15 cellular contexts compared by ENCODE assay signal in genomic region chr10:17357781-17358180, GRCh38.
A peak's percentile ranks its signal among the peaks of the same experiment; 100 is the strongest.
DNase-seq lines count a peak whose midpoint lies in the region; ATAC-seq, FAIRE-seq and TF ChIP-seq lines count a peak whose summit lies in the region.
"Had no signal": no experiment of that assay in that cellular context is flagged by ENCODE, and none has a peak within 500 bp of the region (broad histone marks: within the 10 kb centered on the region; RNA-seq: fewer than 3 reads in every experiment).

No MANE protein-coding gene starts in this region.

- H4K91ac ChIP-seq in trophoblast cell (ENCODE audit: low read depth, low read length): peak overlapping the region; percentile 66

- H3K4me1 ChIP-seq in HCT116 (ENCODE audit: control insufficient read depth in 1 of 2, insufficient read depth in 2 of 2, low read length in 2 of 2) (peaks cover 40 to 53% of the 10 kb centered on the region in 2 experiments), PC-3 (ENCODE audit: insufficient read depth, low read length) (peaks cover 38% of the 10 kb centered on the region), mammary epithelial cell (ENCODE audit: insufficient read depth, low read length) (peaks cover 18% of the 10 kb centered on the region), trophoblast cell (ENCODE audit: control insufficient read depth in 1 of 2, insufficient read depth in 2 of 2, low read length in 2 of 2) (peaks cover 2 to 3% of the 10 kb centered on the region in 2 experiments), kidney (ENCODE audit: control insufficient read depth in 1 of 2, insufficient read depth in 1 of 2, low read depth in 1 of 2, low read length in 2 of 2) (no peaks in the 10 kb centered on the region)
- H3K4me1 ChIP-seq: BLaER1 treated with 17β-estradiol and CSF1 and Interleukin-3, amounts not matched to agents 10 nM and 100 nM had no signal

- no peak for TF ChIP-seq RAD21 in HCT116 (IDR thresholded peaks at IDR 0.05; ENCODE audit: low read depth)

- H3K23ac ChIP-seq in trophoblast cell (ENCODE audit: low read length): no peak overlapping the region

- 0 out of 2 replicates have a peak overlapping the region, but pooled peaks have one; percentile 12 for H3K4me2 ChIP-seq in HCT116 (ENCODE audit: low read length)
- H3K4me2 ChIP-seq in PC-3 (ENCODE audit: low read length): peak overlapping the region; percentile 29; the same call in 1 of the 2 replicates
- H3K4me2 ChIP-seq in mammary epithelial cell (ENCODE audit: insufficient read depth, low read depth, low read length): no peak overlapping the region
- no peak overlapping the region for H3K4me2 ChIP-seq in trophoblast cell (ENCODE audit: low read length)
- H3K4me2 ChIP-seq: BLaER1 treated with 17β-estradiol and CSF1 and Interleukin-3, amounts not matched to agents 10 nM and 100 nM had no signal

- no peak overlapping the region for H3K4ac ChIP-seq in trophoblast cell (ENCODE audit: low read depth, low read length)

- H3K36me3 ChIP-seq in HCT116 (ENCODE audit: control insufficient read depth in 1 of 2, insufficient read depth in 2 of 2, low read length in 2 of 2) (no peaks in the 10 kb centered on the region), PC-3 (ENCODE audit: low read depth, low read length) (no peaks in the 10 kb centered on the region), mammary epithelial cell (ENCODE audit: insufficient read depth, low read length) (no peaks in the 10 kb centered on the region), trophoblast cell (ENCODE audit: control insufficient read depth in 1 of 2, insufficient read depth in 2 of 2, low read length in 2 of 2) (no peaks in the 10 kb centered on the region), kidney (ENCODE audit: control insufficient read depth in 1 of 2, insufficient read depth in 2 of 2, low read length in 2 of 2) (no peaks in the 10 kb centered on the region)
- H3K36me3 ChIP-seq: BLaER1 treated with 17β-estradiol and CSF1 and Interleukin-3, amounts not matched to agents 10 nM and 100 nM had no signal

- H3K4me3 ChIP-seq in HCT116 (replicated peaks in 1 of 2; ENCODE audit: low read depth in 1 of 2, low read length in 2 of 2) (no peak overlapping the region), PC-3 (ENCODE audit: low read length) (no peak overlapping the region), mammary epithelial cell (replicated peaks in 1 of 3; ENCODE audit: insufficient read depth in 1 of 3, low read depth in 2 of 3, low read length in 3 of 3) (no peak overlapping the region), trophoblast cell (ENCODE audit: low read depth, low read length) (no peak overlapping the region), kidney (ENCODE audit: low read length in 2 of 2) (no peak overlapping the region)
- H3K4me3 ChIP-seq: BLaER1 treated with 17β-estradiol and CSF1 and Interleukin-3, amounts not matched to agents 10 nM and 100 nM; GM12878 had no signal

- CTCF ChIA-PET in HCT116 (lab: Charles Lee) (no interaction called here), PC-3 (lab: Charles Lee) (no interaction called here), mammary epithelial cell (lab: Charles Lee; ENCODE audit: low non-redundant PET) (no interaction called here)

- H2AK5ac ChIP-seq in trophoblast cell (ENCODE audit: low read length): no peak overlapping the region

- FAIRE-seq in kidney (lab: Jason Lieb, UNC): no peak
- FAIRE-seq: GM12878, GM18507, HTR-8/SVneo had no signal

- DNase-seq in HCT116 (ENCODE audit: low read depth, low spot score) (no peak), PC-3 (no peak), mammary epithelial cell (no peak), trophoblast cell (no peak), iPS-NIHi7 (ENCODE audit: extremely low spot score) (no peak), DMS79 (lab: John Stamatoyannopoulos, UW) (no peak), kidney (no peak)
- DNase-seq: ACHN; CD4-positive, CD25-positive, alpha-beta regulatory T cell; DMS 273 treated with DMSO at 0.1 percent for 48 hours; HCEC 1CT had no signal

- no peak for ATAC-seq in HCT116
- no peak for ATAC-seq in PC-3
- ATAC-seq: GM12878 had no signal

- RAD21 ChIA-PET in HCT116 (lab: Charles Lee; ENCODE audit: low non-redundant PET in 1 of 2, low total read pairs in 2 of 2, uncharacterized antibody in 2 of 2, unreplicated experiment in 2 of 2): no interaction called here

- in situ Hi-C loops in mammary epithelial cell (cut with MboI; ENCODE audit: low sequenced_read_pairs in 2 of 2): no loop called here

- BruUV-seq in HCT116 (replicated peaks; lab: Mats Ljungman, UMichigan): no TSS peak
- BruUV-seq in PC-3 (replicated peaks; lab: Mats Ljungman, UMichigan): no TSS peak
- BruUV-seq in mammary epithelial cell (replicated peaks; lab: Mats Ljungman, UMichigan): no TSS peak

- no peak for TF ChIP-seq POLR2A in HCT116 (IDR thresholded peaks at IDR 0.05; ENCODE audit: borderline replicate concordance, extremely low read depth, insufficient read depth, insufficient read length)

- H3K9ac ChIP-seq in HCT116 (ENCODE audit: low read length): no peak overlapping the region
- H3K9ac ChIP-seq in PC-3 (ENCODE audit: low read length): no peak overlapping the region
- H3K9ac ChIP-seq in mammary epithelial cell (ENCODE audit: insufficient read depth, low read length): no peak overlapping the region
- H3K9ac ChIP-seq in trophoblast cell (ENCODE audit: low read length): no peak overlapping the region
- H3K9ac ChIP-seq in kidney (ENCODE audit: low read length in 2 of 2): no peak overlapping the region
- H3K9ac ChIP-seq: BLaER1 treated with 17β-estradiol and CSF1 and Interleukin-3, amounts not matched to agents 10 nM and 100 nM had no signal

- dilution Hi-C loops in mammary epithelial cell (cut with HindIII; ENCODE audit: low sequenced_read_pairs): no loop called here

- no peak overlapping the region for H4K8ac ChIP-seq in trophoblast cell (ENCODE audit: low read depth, low read length)

- H3K9me2 ChIP-seq in HCT116 (ENCODE audit: insufficient read depth) (no peaks in the 10 kb centered on the region), PC-3 (replicated peaks; ENCODE audit: low read length) (no peaks in the 10 kb centered on the region)

- H3K79me2 ChIP-seq in HCT116 (ENCODE audit: insufficient read depth, low read length) (no peaks in the 10 kb centered on the region), PC-3 (ENCODE audit: low read length) (no peaks in the 10 kb centered on the region), mammary epithelial cell (ENCODE audit: insufficient read depth, low read length) (no peaks in the 10 kb centered on the region), trophoblast cell (ENCODE audit: control insufficient read depth, insufficient read depth, low read length, poor library complexity) (no peaks in the 10 kb centered on the region)

- no peak for TF ChIP-seq CTCF in HCT116 (IDR thresholded peaks at IDR 0.05 in 2 of 3, conservative IDR thresholded peaks at IDR 0.05 in 1 of 3; ENCODE audit: borderline replicate concordance in 1 of 3, insufficient read depth in 1 of 3, low read depth in 2 of 3, low read length in 2 of 3)
- no peak for TF ChIP-seq CTCF in PC-3 (conservative IDR thresholded peaks at IDR 0.05; ENCODE audit: low read depth, low read length)
- TF ChIP-seq CTCF in mammary epithelial cell (conservative IDR thresholded peaks at IDR 0.05 in 1 of 2, IDR thresholded peaks at IDR 0.05 in 1 of 2; ENCODE audit: extremely low read depth in 1 of 2, insufficient read depth in 1 of 2, low read depth in 1 of 2, low read length in 2 of 2): no peak
- TF ChIP-seq CTCF in kidney (IDR thresholded peaks at IDR 0.05; ENCODE audit: borderline replicate concordance, extremely low read depth, insufficient read depth): no peak

- peak overlapping the region; percentile 75 for H2BK120ac ChIP-seq in trophoblast cell (ENCODE audit: insufficient read depth, low read length, poor library complexity)

- H3K14ac ChIP-seq in trophoblast cell (ENCODE audit: low read length): peak overlapping the region; percentile 57

- H2BK5ac ChIP-seq in trophoblast cell (ENCODE audit: low read depth, low read length, poor library complexity): no peak overlapping the region

- POLR2A ChIA-PET in HCT116 (lab: Charles Lee) (interaction anchor here (1.0 kb wide), 1 partner anchor 9 kb away, joined by 3 read pairs; no protein-coding TSS in a partner anchor), PC-3 (lab: Charles Lee; ENCODE audit: unreplicated experiment) (no interaction called here)

- peak overlapping the region; percentile 54 for H2BK12ac ChIP-seq in trophoblast cell (ENCODE audit: low read length)

- H4K12ac ChIP-seq in trophoblast cell (ENCODE audit: low read depth, low read length): no peak overlapping the region

- intact Hi-C loops in HCT116 (cut with micrococcal nuclease) (no loop called here), PC-3 (cut with micrococcal nuclease) (loop anchor here (10.0 kb wide), 1 partner anchor 67 kb away; no protein-coding TSS in a partner anchor), mammary epithelial cell (cut with micrococcal nuclease) (loop anchor here (10.0 kb wide), 1 partner anchor 153 kb away; the partner anchor contains the start of gene TRDMT1), kidney (cut with DNase I) (no loop called here)

- WGBS in mammary epithelial cell (ENCODE audit: low coverage, missing lambda C conversion rate): 63% methylated on average over 2 of the region's 2 CpGs
- no CpG with 5 or more reads among the region's 2 CpGs for WGBS in trophoblast cell (ENCODE audit: extremely low coverage, insufficient coverage, insufficient read length)

- H3K9me3 ChIP-seq in HCT116 (ENCODE audit: control insufficient read depth in 1 of 2, insufficient read depth in 1 of 2, low read depth in 1 of 2, low read length in 2 of 2) (no peaks in the 10 kb centered on the region), PC-3 (ENCODE audit: low read length) (no peaks in the 10 kb centered on the region), mammary epithelial cell (replicated peaks; ENCODE audit: insufficient read depth, low read length) (no peaks in the 10 kb centered on the region), trophoblast cell (ENCODE audit: insufficient read depth, low read depth, low read length) (no peaks in the 10 kb centered on the region), kidney (ENCODE audit: control insufficient read depth in 1 of 2, low read length in 2 of 2) (no peaks in the 10 kb centered on the region)
- H3K9me3 ChIP-seq: BLaER1 treated with 17β-estradiol and CSF1 and Interleukin-3, amounts not matched to agents 10 nM and 100 nM had no signal

- H3K27ac ChIP-seq in HCT116 (ENCODE audit: low read depth, low read length) (no peak overlapping the region), PC-3 (ENCODE audit: low read length) (no peak overlapping the region), mammary epithelial cell (ENCODE audit: insufficient read depth, low read depth, low read length) (no peak overlapping the region), trophoblast cell (ENCODE audit: low read depth, low read length) (peak overlapping the region; percentile 55), kidney (ENCODE audit: low read depth in 2 of 2, low read length in 2 of 2) (no peak overlapping the region)
- H3K27ac ChIP-seq: BLaER1 treated with 17β-estradiol and CSF1 and Interleukin-3, amounts not matched to agents 10 nM and 100 nM had no signal

- H3K18ac ChIP-seq in trophoblast cell (ENCODE audit: low read length): no peak overlapping the region

- H3K27me3 ChIP-seq in HCT116 (ENCODE audit: insufficient read depth, low read length) (no peaks in the 10 kb centered on the region), PC-3 (ENCODE audit: low read length) (no peaks in the 10 kb centered on the region), mammary epithelial cell (ENCODE audit: insufficient read depth, low read length) (no peaks in the 10 kb centered on the region), trophoblast cell (ENCODE audit: insufficient read depth, low read length) (no peaks in the 10 kb centered on the region)
- H3K27me3 ChIP-seq: BLaER1 treated with 17β-estradiol and CSF1 and Interleukin-3, amounts not matched to agents 10 nM and 100 nM had no signal

- H3F3A ChIP-seq in PC-3 (ENCODE audit: low read length, unreplicated experiment): no peaks in the 10 kb centered on the region

- H2AFZ ChIP-seq in HCT116 (ENCODE audit: low read depth, low read length, poor library complexity, severe bottlenecking) (no peak overlapping the region), PC-3 (ENCODE audit: low read length) (no peak overlapping the region), mammary epithelial cell (ENCODE audit: low read depth, low read length) (peak overlapping the region; percentile 57), trophoblast cell (ENCODE audit: insufficient read depth, low read length, poor library complexity) (no peak overlapping the region)

- H4K20me1 ChIP-seq in HCT116 (ENCODE audit: insufficient read depth) (no peaks in the 10 kb centered on the region), PC-3 (ENCODE audit: low read length) (no peaks in the 10 kb centered on the region), mammary epithelial cell (ENCODE audit: insufficient read depth, low read length) (no peaks in the 10 kb centered on the region)
- H4K20me1 ChIP-seq: BLaER1 treated with 17β-estradiol and CSF1 and Interleukin-3, amounts not matched to agents 10 nM and 100 nM had no signal

- H3K79me1 ChIP-seq in trophoblast cell (ENCODE audit: low read length): peaks cover 2% of the 10 kb centered on the region

Comparison
In these comparisons a context has a peak if more than half of its experiments do, and no peak if none do; other contexts are left out.
1. H3K4me2 ChIP-seq: peak in HCT116 (single experiment) and PC-3 (single experiment); none in mammary epithelial cell (single experiment) and trophoblast cell (single experiment).
2. intact Hi-C loops: an anchor here in PC-3 (10.0 kb wide) and mammary epithelial cell (10.0 kb wide); none called in HCT116 and kidney.